2 cellular contexts compared by ENCODE assay signal in the genomic region with DNA sequence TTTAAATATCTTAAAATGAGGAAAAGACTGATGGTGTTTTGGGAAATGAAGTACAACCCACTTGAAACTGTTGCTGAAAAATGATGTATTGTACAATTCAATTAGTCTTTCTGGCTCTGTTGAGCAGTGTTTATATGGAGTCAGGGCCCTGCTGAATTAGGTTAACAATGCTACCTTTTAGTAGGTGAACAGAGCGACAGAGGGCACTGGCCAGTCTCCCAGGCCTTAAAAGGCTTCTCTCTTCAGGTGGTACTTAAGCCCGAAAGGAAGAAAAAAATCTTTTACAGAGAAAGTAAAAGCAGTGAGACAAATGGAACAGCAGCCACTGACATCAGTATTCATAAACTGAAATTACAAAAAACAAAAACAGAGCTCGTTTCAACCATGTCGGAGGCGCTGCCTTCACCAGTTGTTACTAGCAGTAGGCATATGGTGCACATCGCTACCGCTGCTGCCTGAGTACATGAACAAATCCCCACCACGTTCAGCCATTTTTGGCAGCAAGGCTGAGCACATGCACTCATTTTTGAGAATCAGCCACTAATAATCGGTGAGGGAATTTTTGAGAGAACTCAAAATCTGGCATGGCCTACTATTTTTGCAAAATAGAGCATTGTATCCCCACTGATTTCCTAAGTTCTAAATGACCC.
TF ChIP-seq lines count a peak whose summit lies in the region.

No MANE protein-coding gene starts in this region.

TF ChIP-seq in GM23338, 12 proteins besides CTCF, POLR2A, EP300 and RAD21 (continues in another document):
- TF ChIP-seq NANOG (IDR thresholded peaks at IDR 0.05; ENCODE audit: borderline replicate concordance) (no peak), CREB1 (CRISPR knock-in tag; IDR thresholded peaks at IDR 0.05; ENCODE audit: low read depth) (no peak), JUNB (IDR thresholded peaks at IDR 0.05; ENCODE audit: unreplicated experiment) (no peak), STAT1 (IDR thresholded peaks at IDR 0.05; ENCODE audit: unreplicated experiment) (no peak), ZNF331 (CRISPR knock-in tag; IDR thresholded peaks at IDR 0.05; ENCODE audit: low read depth) (no peak), POLR2AphosphoS5 (IDR thresholded peaks at IDR 0.05; ENCODE audit: low read depth) (no peak)
- TF ChIP-seq, protein P1, sequence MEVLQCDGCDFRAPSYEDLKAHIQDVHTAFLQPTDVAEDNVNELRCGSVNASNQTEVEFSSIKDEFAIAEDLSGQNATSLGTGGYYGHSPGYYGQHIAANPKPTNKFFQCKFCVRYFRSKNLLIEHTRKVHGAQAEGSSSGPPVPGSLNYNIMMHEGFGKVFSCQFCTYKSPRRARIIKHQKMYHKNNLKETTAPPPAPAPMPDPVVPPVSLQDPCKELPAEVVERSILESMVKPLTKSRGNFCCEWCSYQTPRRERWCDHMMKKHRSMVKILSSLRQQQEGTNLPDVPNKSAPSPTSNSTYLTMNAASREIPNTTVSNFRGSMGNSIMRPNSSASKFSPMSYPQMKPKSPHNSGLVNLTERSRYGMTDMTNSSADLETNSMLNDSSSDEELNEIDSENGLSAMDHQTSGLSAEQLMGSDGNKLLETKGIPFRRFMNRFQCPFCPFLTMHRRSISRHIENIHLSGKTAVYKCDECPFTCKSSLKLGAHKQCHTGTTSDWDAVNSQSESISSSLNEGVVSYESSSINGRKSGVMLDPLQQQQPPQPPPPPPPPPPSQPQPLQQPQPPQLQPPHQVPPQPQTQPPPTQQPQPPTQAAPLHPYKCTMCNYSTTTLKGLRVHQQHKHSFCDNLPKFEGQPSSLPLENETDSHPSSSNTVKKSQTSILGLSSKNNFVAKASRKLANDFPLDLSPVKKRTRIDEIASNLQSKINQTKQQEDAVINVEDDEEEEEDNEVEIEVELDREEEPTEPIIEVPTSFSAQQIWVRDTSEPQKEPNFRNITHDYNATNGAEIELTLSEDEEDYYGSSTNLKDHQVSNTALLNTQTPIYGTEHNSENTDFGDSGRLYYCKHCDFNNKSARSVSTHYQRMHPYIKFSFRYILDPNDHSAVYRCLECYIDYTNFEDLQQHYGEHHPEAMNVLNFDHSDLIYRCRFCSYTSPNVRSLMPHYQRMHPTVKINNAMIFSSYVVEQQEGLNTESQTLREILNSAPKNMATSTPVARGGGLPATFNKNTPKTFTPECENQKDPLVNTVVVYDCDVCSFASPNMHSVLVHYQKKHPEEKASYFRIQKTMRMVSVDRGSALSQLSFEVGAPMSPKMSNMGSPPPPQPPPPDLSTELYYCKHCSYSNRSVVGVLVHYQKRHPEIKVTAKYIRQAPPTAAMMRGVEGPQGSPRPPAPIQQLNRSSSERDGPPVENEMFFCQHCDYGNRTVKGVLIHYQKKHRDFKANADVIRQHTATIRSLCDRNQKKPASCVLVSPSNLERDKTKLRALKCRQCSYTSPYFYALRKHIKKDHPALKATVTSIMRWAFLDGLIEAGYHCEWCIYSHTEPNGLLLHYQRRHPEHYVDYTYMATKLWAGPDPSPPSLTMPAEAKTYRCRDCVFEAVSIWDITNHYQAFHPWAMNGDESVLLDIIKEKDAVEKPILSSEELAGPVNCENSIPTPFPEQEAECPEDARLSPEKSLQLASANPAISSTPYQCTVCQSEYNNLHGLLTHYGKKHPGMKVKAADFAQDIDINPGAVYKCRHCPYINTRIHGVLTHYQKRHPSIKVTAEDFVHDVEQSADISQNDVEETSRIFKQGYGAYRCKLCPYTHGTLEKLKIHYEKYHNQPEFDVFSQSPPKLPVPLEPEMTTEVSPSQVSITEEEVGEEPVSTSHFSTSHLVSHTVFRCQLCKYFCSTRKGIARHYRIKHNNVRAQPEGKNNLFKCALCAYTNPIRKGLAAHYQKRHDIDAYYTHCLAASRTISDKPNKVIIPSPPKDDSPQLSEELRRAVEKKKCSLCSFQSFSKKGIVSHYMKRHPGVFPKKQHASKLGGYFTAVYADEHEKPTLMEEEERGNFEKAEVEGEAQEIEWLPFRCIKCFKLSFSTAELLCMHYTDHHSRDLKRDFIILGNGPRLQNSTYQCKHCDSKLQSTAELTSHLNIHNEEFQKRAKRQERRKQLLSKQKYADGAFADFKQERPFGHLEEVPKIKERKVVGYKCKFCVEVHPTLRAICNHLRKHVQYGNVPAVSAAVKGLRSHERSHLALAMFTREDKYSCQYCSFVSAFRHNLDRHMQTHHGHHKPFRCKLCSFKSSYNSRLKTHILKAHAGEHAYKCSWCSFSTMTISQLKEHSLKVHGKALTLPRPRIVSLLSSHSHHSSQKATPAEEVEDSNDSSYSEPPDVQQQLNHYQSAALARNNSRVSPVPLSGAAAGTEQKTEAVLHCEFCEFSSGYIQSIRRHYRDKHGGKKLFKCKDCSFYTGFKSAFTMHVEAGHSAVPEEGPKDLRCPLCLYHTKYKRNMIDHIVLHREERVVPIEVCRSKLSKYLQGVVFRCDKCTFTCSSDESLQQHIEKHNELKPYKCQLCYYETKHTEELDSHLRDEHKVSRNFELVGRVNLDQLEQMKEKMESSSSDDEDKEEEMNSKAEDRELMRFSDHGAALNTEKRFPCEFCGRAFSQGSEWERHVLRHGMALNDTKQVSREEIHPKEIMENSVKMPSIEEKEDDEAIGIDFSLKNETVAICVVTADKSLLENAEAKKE (CRISPR knock-in tag; IDR thresholded peaks at IDR 0.05): no peak
- TF ChIP-seq, protein P2, sequence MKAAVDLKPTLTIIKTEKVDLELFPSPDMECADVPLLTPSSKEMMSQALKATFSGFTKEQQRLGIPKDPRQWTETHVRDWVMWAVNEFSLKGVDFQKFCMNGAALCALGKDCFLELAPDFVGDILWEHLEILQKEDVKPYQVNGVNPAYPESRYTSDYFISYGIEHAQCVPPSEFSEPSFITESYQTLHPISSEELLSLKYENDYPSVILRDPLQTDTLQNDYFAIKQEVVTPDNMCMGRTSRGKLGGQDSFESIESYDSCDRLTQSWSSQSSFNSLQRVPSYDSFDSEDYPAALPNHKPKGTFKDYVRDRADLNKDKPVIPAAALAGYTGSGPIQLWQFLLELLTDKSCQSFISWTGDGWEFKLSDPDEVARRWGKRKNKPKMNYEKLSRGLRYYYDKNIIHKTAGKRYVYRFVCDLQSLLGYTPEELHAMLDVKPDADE (IDR thresholded peaks at IDR 0.05): no peak

TF ChIP-seq in H1, 55 proteins besides CTCF, POLR2A, EP300 and RAD21:
- TF ChIP-seq ASH2L (IDR thresholded peaks at IDR 0.05; ENCODE audit: low read length): no peak
- no peak for TF ChIP-seq FOSL1 (IDR thresholded peaks at IDR 0.05; ENCODE audit: insufficient read depth, low read depth, low read length)
- no peak for TF ChIP-seq HDAC2 (IDR thresholded peaks at IDR 0.05; ENCODE audit: borderline replicate concordance in 1 of 2, low read depth in 2 of 2, low read length in 2 of 2)
- peak; percentile 49; the same call in 1 of the 2 replicates for TF ChIP-seq SRF (IDR thresholded peaks at IDR 0.05; ENCODE audit: low read depth, low read length)
- TF ChIP-seq PHF8 (conservative IDR thresholded peaks at IDR 0.05; ENCODE audit: low read depth, low read length): no peak
- peak; percentile 86 for TF ChIP-seq YY1 (IDR thresholded peaks at IDR 0.05; ENCODE audit: low read depth, low read length)
TF ChIP-seq in H1: peak in this region for 2.
